Comparison of ENCODE assay signal across 8 cellular contexts in genomic region chr4:150867148-150867547, GRCh38.
DNase-seq lines count a peak whose midpoint lies in the region; ATAC-seq and TF ChIP-seq lines count a peak whose summit lies in the region.

No MANE protein-coding gene starts in this region.

- peaks cover 3% of the 10 kb centered on the region for H3K36me3 Mint-ChIP-seq in endodermal cell (ENCODE audit: low read depth)
- H3K36me3 Mint-ChIP-seq in mesothelial cell of epicardium: peaks cover 7% of the 10 kb centered on the region

- H3K4me3 Mint-ChIP-seq in endodermal cell (no peak overlapping the region), mesothelial cell of epicardium (no peak overlapping the region)

- H3K27ac ChIP-seq in endodermal cell (ENCODE audit: low read depth, low read length): no peak overlapping the region

- H3K4me1 Mint-ChIP-seq in endodermal cell (no peaks in the 10 kb centered on the region), mesothelial cell of epicardium (no peaks in the 10 kb centered on the region)

- no peak overlapping the region for H3K9ac ChIP-seq in endodermal cell (ENCODE audit: extremely low read depth, low read length, poor library complexity, severe bottlenecking)

- DNase-seq in AG20443 (ENCODE audit: low spot score): peak; percentile 71
- peak; percentile 85 for DNase-seq in GM12865 (ENCODE audit: low read depth)
- peak; percentile 78 for DNase-seq in NB4 (ENCODE audit: low read depth)
- DNase-seq in SHP77 treated with DMSO at 0.1 percent for 48 hours (lab: John Stamatoyannopoulos, UW): peak; percentile 45
- no peak for DNase-seq in endodermal cell
- DNase-seq in mesothelial cell of epicardium (ENCODE audit: low spot score in 2 of 2, unreplicated experiment in 2 of 2): no peak
- DNase-seq in activated effector memory CD4-positive, alpha-beta T cell treated with Interleukin-2 at 50 U/mL for 16 hours: no peak

- no peaks in the 10 kb centered on the region for H3K9me3 ChIP-seq in endodermal cell (ENCODE audit: control insufficient read depth, low read length)

- ATAC-seq in HG02610 (IDR thresholded peaks at IDR 0.05; ENCODE audit: unreplicated experiment): peak; percentile 83

- WGBS in endodermal cell (ENCODE audit: insufficient coverage in 1 of 2, insufficient read length in 1 of 2), 2 experiments: 33 to 40% methylated on average over 2 to 4 of the region's 4 CpGs

- no peaks in the 10 kb centered on the region for H3K4me1 ChIP-seq in endodermal cell (ENCODE audit: control insufficient read depth, insufficient read depth, low read length)

- no peaks in the 10 kb centered on the region for H3K9me3 Mint-ChIP-seq in endodermal cell
- no peaks in the 10 kb centered on the region for H3K9me3 Mint-ChIP-seq in mesothelial cell of epicardium

- no peak overlapping the region for H3K4me3 ChIP-seq in GM12865 (ENCODE audit: low read depth, low read length)
- H3K4me3 ChIP-seq in NB4 (ENCODE audit: low read depth, low read length): no peak overlapping the region
- no peak overlapping the region for H3K4me3 ChIP-seq in endodermal cell (ENCODE audit: low read length)

- peaks cover 21% of the 10 kb centered on the region for H3K36me3 ChIP-seq in endodermal cell (ENCODE audit: control insufficient read depth, insufficient read depth, low read length)

- H3K27me3 ChIP-seq in endodermal cell (ENCODE audit: control insufficient read depth, insufficient read depth, low read length, poor library complexity, severe bottlenecking): no peaks in the 10 kb centered on the region

- TF ChIP-seq CTCF in GM12865 (IDR thresholded peaks at IDR 0.05; ENCODE audit: insufficient read depth, low read depth, low read length, missing control alignments): peak; percentile 50
- TF ChIP-seq CTCF in NB4 (IDR thresholded peaks at IDR 0.05; ENCODE audit: low read depth, low read length): no peak
- peak; percentile 82 for TF ChIP-seq CTCF in endodermal cell (conservative IDR thresholded peaks at IDR 0.05)
- TF ChIP-seq CTCF in mesothelial cell of epicardium (IDR thresholded peaks at IDR 0.05; ENCODE audit: unreplicated experiment): peak; percentile 91

- H3K27ac Mint-ChIP-seq in endodermal cell (no peak overlapping the region), mesothelial cell of epicardium (no peak overlapping the region)

- no peaks in the 10 kb centered on the region for H3K27me3 Mint-ChIP-seq in endodermal cell (ENCODE audit: insufficient read depth)
- no peaks in the 10 kb centered on the region for H3K27me3 Mint-ChIP-seq in mesothelial cell of epicardium (ENCODE audit: low read depth)

- no peak for TF ChIP-seq POLR2A in NB4 (IDR thresholded peaks at IDR 0.05; ENCODE audit: extremely low read depth, insufficient read length)

Comparison
In these comparisons a context has a peak if more than half of its experiments do, and no peak if none do; other contexts are left out.
1. DNase-seq: peak in AG20443 (single experiment), GM12865 (single experiment), NB4 (single experiment) and SHP77 treated with DMSO at 0.1 percent for 48 hours (single experiment); none in endodermal cell (single experiment), mesothelial cell of epicardium (0 of 2) and activated effector memory CD4-positive, alpha-beta T cell treated with Interleukin-2 at 50 U/mL for 16 hours (single experiment).